In the genomic region with DNA sequence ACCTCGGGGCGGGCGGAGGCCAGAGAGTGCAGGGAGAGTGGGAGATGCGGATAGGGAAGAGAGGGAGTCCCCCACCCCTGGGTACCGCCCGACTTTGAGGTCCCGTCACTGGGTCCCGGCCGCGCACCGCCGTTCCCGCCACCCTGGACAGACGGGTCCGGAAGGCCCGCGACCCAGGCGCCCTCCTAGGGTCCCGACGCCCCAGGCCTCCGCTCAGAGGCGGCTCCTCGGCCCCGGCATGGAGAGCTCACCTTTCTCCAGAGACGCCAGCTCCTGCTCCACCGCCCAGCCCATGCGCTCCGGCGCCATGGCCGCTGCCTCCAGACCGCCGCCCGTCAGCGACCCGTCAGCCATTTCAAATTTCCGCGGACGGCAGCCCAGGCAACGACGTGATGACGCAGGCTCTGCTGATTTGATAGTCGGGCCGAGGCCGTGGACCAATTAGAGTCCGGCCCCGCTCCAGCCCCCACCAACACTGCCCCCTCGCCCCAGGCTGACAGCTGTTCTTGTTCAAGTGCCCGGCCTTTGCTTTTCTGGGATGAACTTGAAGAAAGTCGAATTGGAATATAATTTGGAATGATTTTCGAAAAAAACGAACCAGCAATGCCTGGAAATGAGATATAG, we compare ENCODE assay signal across 7 cellular contexts. TPM values are rescaled to one million over a fixed set of nuclear protein-coding genes. Genes with fewer than 3 reads are reported as not detected.
DNase-seq lines count a peak whose midpoint lies in the region; ATAC-seq, FAIRE-seq and TF ChIP-seq lines count a peak whose summit lies in the region.

A gene with protein sequence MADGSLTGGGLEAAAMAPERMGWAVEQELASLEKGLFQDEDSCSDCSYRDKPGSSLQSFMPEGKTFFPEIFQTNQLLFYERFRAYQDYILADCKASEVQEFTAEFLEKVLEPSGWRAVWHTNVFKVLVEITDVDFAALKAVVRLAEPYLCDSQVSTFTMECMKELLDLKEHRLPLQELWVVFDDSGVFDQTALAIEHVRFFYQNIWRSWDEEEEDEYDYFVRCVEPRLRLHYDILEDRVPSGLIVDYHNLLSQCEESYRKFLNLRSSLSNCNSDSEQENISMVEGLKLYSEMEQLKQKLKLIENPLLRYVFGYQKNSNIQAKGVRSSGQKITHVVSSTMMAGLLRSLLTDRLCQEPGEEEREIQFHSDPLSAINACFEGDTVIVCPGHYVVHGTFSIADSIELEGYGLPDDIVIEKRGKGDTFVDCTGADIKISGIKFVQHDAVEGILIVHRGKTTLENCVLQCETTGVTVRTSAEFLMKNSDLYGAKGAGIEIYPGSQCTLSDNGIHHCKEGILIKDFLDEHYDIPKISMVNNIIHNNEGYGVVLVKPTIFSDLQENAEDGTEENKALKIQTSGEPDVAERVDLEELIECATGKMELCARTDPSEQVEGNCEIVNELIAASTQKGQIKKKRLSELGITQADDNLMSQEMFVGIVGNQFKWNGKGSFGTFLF (minus strand): TSS at position 374 of the 624 bp plus-strand sequence. CDS start 20 bp downstream, at position 354.

- H3K9me3 Mint-ChIP-seq in astrocyte (ENCODE audit: unreplicated experiment) = no peaks in the 10 kb centered on the region

- no peaks in the 10 kb centered on the region for H4K20me1 ChIP-seq in astrocyte (ENCODE audit: insufficient read depth, low read length)

- H3K36me3 Mint-ChIP-seq in astrocyte (ENCODE audit: low read depth, unreplicated experiment) = no peaks in the 10 kb centered on the region

- H3K4me1 ChIP-seq in astrocyte (ENCODE audit: insufficient read depth, low read length) = no peaks in the 10 kb centered on the region

- peaks cover 15% of the 10 kb centered on the region for H3K36me3 ChIP-seq in astrocyte (ENCODE audit: insufficient read depth, low read length)

- H3K4me3 Mint-ChIP-seq in astrocyte (ENCODE audit: unreplicated experiment) = peak within 1 kb of the TSS; percentile 91

- H3K9me3 ChIP-seq in astrocyte (ENCODE audit: insufficient read depth, low read depth, low read length) = no peaks in the 10 kb centered on the region

- H3K4me2 ChIP-seq in astrocyte (ENCODE audit: low read length) = peak within 1 kb of the TSS; percentile 92

- peak within 1 kb of the TSS; percentile 83 for H2AFZ ChIP-seq in astrocyte (ENCODE audit: low read depth, low read length)

- H3K79me2 ChIP-seq in astrocyte (ENCODE audit: insufficient read depth, low read length) = peaks cover 45% of the 10 kb centered on the region

- no peaks in the 10 kb centered on the region for H3K27me3 ChIP-seq in astrocyte (ENCODE audit: insufficient read depth, low read length)

- no peaks in the 10 kb centered on the region for H3K4me1 Mint-ChIP-seq in astrocyte (ENCODE audit: low read depth, unreplicated experiment)

- H3K27ac ChIP-seq in astrocyte (ENCODE audit: low read depth, low read length) = peak within 1 kb of the TSS; percentile 65

- DNase-seq in NCI-H146 (lab: John Stamatoyannopoulos, UW) (peak; percentile 82), T-helper 2 cell (peak; percentile 42 to 90 (median 60)), astrocyte (ENCODE audit: low read depth) (peak; percentile 71), hypothalamus (lab: John Stamatoyannopoulos, UW) (peak in 49 of 51 donors; percentile 9 to 87 (median 68)), sciatic nerve (ENCODE audit: low spot score) (peak; percentile 86)

- no peak for FAIRE-seq in astrocyte (lab: Jason Lieb, UNC)

- intact Hi-C loops in sciatic nerve (cut with DNase I) = no loop called here

- no peak for TF ChIP-seq CTCF in astrocyte (IDR thresholded peaks at IDR 0.05; ENCODE audit: insufficient read depth, low read depth, low read length)

- H3K4me3 ChIP-seq in astrocyte (ENCODE audit: insufficient read depth, low read depth, low read length) = peak within 1 kb of the TSS; percentile 93

- H3K9ac ChIP-seq in astrocyte (ENCODE audit: low read length) = peak within 1 kb of the TSS; percentile 91

- ATAC-seq in GM18499 (IDR thresholded peaks at IDR 0.05; ENCODE audit: insufficient read depth, unreplicated experiment) (peak; percentile 44), HG02852 (IDR thresholded peaks at IDR 0.05; ENCODE audit: unreplicated experiment) (peak; percentile 91), sciatic nerve (peak; percentile 92)

- no peaks in the 10 kb centered on the region for H3K27me3 Mint-ChIP-seq in astrocyte (ENCODE audit: low read depth, unreplicated experiment)

- H3K27ac Mint-ChIP-seq in astrocyte (ENCODE audit: unreplicated experiment) = peak within 1 kb of the TSS; percentile 12

RNA-seq across cellular contexts. Expression of the gene that starts here (rescaled TPM):
- total RNA-seq in astrocyte = 2.1 and 3.4 TPM in 2 replicates
- 1.9 TPM for total RNA-seq in sciatic nerve

Comparison
In these comparisons a context has a peak if more than half of its experiments do, and no peak if none do; other contexts are left out.
1. Peak in every context shown above with its lines: DNase-seq, ATAC-seq, H3K4me3 ChIP-seq and H3K27ac ChIP-seq.